Comparison of ENCODE assay signal across 2 cellular contexts in genomic region chr10:102731222-102731800, GRCh38.
TF ChIP-seq lines count a peak whose summit lies in the region.

No MANE protein-coding gene starts in this region.

TF ChIP-seq in SK-N-SH, 30 proteins besides CTCF, POLR2A, EP300 and RAD21 (continued from another document):
- no peak for TF ChIP-seq USF2 (IDR thresholded peaks at IDR 0.05; ENCODE audit: borderline replicate concordance, low read depth, low read length)

TF ChIP-seq in SK-N-SH treated with all-trans-retinoic acid at 6 μM for 48 hours, 23 proteins besides CTCF, POLR2A, EP300 and RAD21 (continued from another document):
- no peak for TF ChIP-seq TSHZ2 (CRISPR knock-in tag; IDR thresholded peaks at IDR 0.05)
- no peak for TF ChIP-seq ARNTL (CRISPR knock-in tag; IDR thresholded peaks at IDR 0.05; ENCODE audit: borderline replicate concordance, low read depth)
- no peak for TF ChIP-seq POU6F1 (CRISPR knock-in tag; IDR thresholded peaks at IDR 0.05; ENCODE audit: borderline replicate concordance, low read depth)
- TF ChIP-seq TOX (CRISPR knock-in tag; IDR thresholded peaks at IDR 0.05; ENCODE audit: borderline replicate concordance): no peak
- no peak for TF ChIP-seq ZFP30 (CRISPR knock-in tag; IDR thresholded peaks at IDR 0.05)
- no peak for TF ChIP-seq ZNF565 (CRISPR knock-in tag; conservative IDR thresholded peaks at IDR 0.05; ENCODE audit: low read depth)
- TF ChIP-seq ZNF8 (CRISPR knock-in tag; IDR thresholded peaks at IDR 0.05): no peak
- no peak for TF ChIP-seq ESRRG (CRISPR knock-in tag; IDR thresholded peaks at IDR 0.05)
- TF ChIP-seq ZNF70 (CRISPR knock-in tag; IDR thresholded peaks at IDR 0.05): no peak
- TF ChIP-seq CSDC2 (CRISPR knock-in tag; IDR thresholded peaks at IDR 0.05): no peak
- no peak for TF ChIP-seq ZC3H10 (CRISPR knock-in tag; IDR thresholded peaks at IDR 0.05)
- TF ChIP-seq PPARA (CRISPR knock-in tag; IDR thresholded peaks at IDR 0.05; ENCODE audit: borderline replicate concordance): no peak
